ENCODE assay signal across 8 cellular contexts in the genomic region with DNA sequence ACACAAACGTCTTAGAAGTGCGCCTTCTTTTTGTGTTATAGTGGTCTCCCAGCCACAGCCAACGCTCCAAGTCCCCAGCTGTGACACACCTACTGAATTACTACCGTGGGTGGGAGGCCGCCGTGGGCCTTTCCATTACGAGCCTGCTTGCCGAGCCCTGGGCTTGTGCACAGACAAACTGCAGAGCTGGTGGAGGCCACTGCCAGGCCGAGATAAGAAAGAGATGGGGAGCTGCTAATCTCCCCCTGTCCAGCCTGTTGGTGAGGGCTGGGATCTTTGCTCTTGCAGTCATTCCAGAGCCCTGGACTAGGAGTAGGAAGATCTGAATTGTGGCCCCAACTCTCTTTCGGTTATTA. TPM values are rescaled to one million over a fixed set of nuclear protein-coding genes. Genes with fewer than 3 reads are reported as not detected.
A peak's percentile ranks its signal among the peaks of the same experiment; 100 is the strongest.
DNase-seq lines count a peak whose midpoint lies in the region; ATAC-seq and FAIRE-seq lines count a peak whose summit lies in the region.

No MANE protein-coding gene starts in this region.

- peak overlapping the region; percentile 94 for H3K27ac Mint-ChIP-seq in activated naive CD8-positive, alpha-beta T cell
- peak overlapping the region; percentile 89 to 97 (median 94) for H3K27ac Mint-ChIP-seq in immature natural killer cell

- DNase-seq in immature natural killer cell (no peak), NCI-H774 (lab: John Stamatoyannopoulos, UW) (no peak), frontal cortex (ENCODE audit: low spot score in 2 of 2) (no peak)
- DNase-seq in stimulated activated CD8-positive, alpha-beta memory T cell treated with anti-CD3 and anti-CD28 coated beads, Interleukin-12 subunit alpha, Interleukin-12 subunit beta, amount 100 ng/mL, for 4 hours (ENCODE audit: low read depth) = peak; percentile 37

- H3K36me3 Mint-ChIP-seq in activated naive CD8-positive, alpha-beta T cell = peaks cover 3% of the 10 kb centered on the region
- peaks cover 9 to 17% (median 13%) of the 10 kb centered on the region in 3 donors for H3K36me3 Mint-ChIP-seq in immature natural killer cell

- ATAC-seq in GM19351 (IDR thresholded peaks at IDR 0.05; ENCODE audit: unreplicated experiment) (peak; percentile 3), HG03520 (IDR thresholded peaks at IDR 0.05; ENCODE audit: unreplicated experiment) (peak; percentile 10), HG03025 (IDR thresholded peaks at IDR 0.05; ENCODE audit: low FRiP score, unreplicated experiment) (no peak)

- H3K9me3 Mint-ChIP-seq in activated naive CD8-positive, alpha-beta T cell (ENCODE audit: low read depth) = no peaks in the 10 kb centered on the region
- H3K9me3 Mint-ChIP-seq in immature natural killer cell = no peaks in the 10 kb centered on the region

- H3K27me3 Mint-ChIP-seq in activated naive CD8-positive, alpha-beta T cell = no peaks in the 10 kb centered on the region
- peaks cover 9 to 16% (median 12%) of the 10 kb centered on the region in 3 donors for H3K27me3 Mint-ChIP-seq in immature natural killer cell (ENCODE audit: low read depth in 3 of 3)

- H3K4me1 Mint-ChIP-seq in activated naive CD8-positive, alpha-beta T cell (ENCODE audit: low read depth) = peaks cover 19% of the 10 kb centered on the region
- peaks cover 17 to 24% of the 10 kb centered on the region in 2 donors for H3K4me1 Mint-ChIP-seq in immature natural killer cell

- H3K4me3 Mint-ChIP-seq in activated naive CD8-positive, alpha-beta T cell = peak overlapping the region; percentile 97
- peak overlapping the region; percentile 94 to 97 (median 95) for H3K4me3 Mint-ChIP-seq in immature natural killer cell

- no peak for FAIRE-seq in frontal cortex (lab: Jason Lieb, UNC)

RNA-seq across cellular contexts. Expression of a gene that starts 0.8 kb away (rescaled TPM):
- polyA plus RNA-seq in immature natural killer cell = 10 to 100 TPM in 2 of 3 donors, 1 to 10 TPM in 1; 7.6 to 19.0 (median 11.9) TPM
- 3.7 TPM for total RNA-seq in frontal cortex

RNA-seq across cellular contexts. Expression of a gene that starts 16.2 kb away (rescaled TPM):
- polyA plus RNA-seq in immature natural killer cell = 10 to 100 TPM; 23.7 to 47.4 (median 44.5) TPM
- 5.3 TPM for total RNA-seq in frontal cortex

RNA-seq across cellular contexts. Expression of a gene that starts 17.9 kb away (rescaled TPM):
- 10 to 100 TPM; 33.0 to 58.8 (median 49.3) TPM for polyA plus RNA-seq in immature natural killer cell
- total RNA-seq in frontal cortex = 26.1 TPM

RNA-seq across cellular contexts. Expression of a gene that starts 21.6 kb away (rescaled TPM):
- polyA plus RNA-seq in immature natural killer cell = 1 to 10 TPM; 1.0 to 7.7 (median 2.6) TPM
- total RNA-seq in frontal cortex = 11.4 TPM

RNA-seq across cellular contexts. Expression of a gene that starts 28.5 kb away (rescaled TPM):
- polyA plus RNA-seq in immature natural killer cell = 10 to 100 TPM; 23.2 to 49.1 (median 32.9) TPM
- 44.0 TPM for total RNA-seq in frontal cortex
